ENCODE assay signal across 1 cellular context in the genomic region with DNA sequence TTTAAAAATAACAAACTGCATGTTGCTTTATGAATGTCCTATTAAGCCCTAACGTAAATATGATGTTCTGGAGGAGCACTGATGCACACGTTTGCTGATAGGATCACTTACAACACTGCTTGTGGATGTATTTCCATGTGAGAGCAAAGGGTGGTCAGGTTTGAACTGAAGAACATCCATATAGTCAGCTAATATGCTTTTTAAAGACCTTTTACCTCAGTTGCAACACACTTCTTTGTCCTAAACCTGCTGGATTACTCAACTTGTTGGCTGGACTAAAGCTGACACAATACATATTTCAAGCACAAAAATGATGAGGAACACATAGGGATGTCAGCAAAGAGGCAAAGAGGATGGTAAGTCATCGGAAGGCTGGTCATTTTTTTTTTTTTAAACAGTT.
TF ChIP-seq lines count a peak whose summit lies in the region.

No MANE protein-coding gene starts in this region.

TF ChIP-seq in HepG2, 621 proteins besides CTCF, POLR2A, EP300 and RAD21 (continues in another document):
- TF ChIP-seq SP5 (CRISPR knock-in tag; IDR thresholded peaks at IDR 0.05; ENCODE audit: borderline replicate concordance, low read depth) = no peak
- TF ChIP-seq, protein P1, sequence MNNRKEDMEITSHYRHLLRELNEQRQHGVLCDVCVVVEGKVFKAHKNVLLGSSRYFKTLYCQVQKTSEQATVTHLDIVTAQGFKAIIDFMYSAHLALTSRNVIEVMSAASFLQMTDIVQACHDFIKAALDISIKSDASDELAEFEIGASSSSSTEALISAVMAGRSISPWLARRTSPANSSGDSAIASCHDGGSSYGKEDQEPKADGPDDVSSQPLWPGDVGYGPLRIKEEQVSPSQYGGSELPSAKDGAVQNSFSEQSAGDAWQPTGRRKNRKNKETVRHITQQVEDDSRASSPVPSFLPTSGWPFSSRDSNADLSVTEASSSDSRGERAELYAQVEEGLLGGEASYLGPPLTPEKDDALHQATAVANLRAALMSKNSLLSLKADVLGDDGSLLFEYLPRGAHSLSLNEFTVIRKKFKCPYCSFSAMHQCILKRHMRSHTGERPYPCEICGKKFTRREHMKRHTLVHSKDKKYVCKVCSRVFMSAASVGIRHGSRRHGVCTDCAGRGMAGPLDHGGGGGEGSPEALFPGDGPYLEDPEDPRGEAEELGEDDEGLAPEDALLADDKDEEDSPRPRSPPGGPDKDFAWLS (CRISPR knock-in tag; IDR thresholded peaks at IDR 0.05; ENCODE audit: borderline replicate concordance) = no peak
- no peak for TF ChIP-seq ZNF430 (CRISPR knock-in tag; IDR thresholded peaks at IDR 0.05)
- no peak for TF ChIP-seq DMAP1 (CRISPR knock-in tag; IDR thresholded peaks at IDR 0.05)
- TF ChIP-seq SOX6 (IDR thresholded peaks at IDR 0.05) = no peak
- peak; percentile 68; the same call in 1 of the 2 replicates for TF ChIP-seq SOX6 (CRISPR knock-in tag; IDR thresholded peaks at IDR 0.05)
- TF ChIP-seq CEBPG (CRISPR knock-in tag; IDR thresholded peaks at IDR 0.05) = peak; percentile 70
- no peak for TF ChIP-seq SMAD1 (CRISPR knock-in tag; IDR thresholded peaks at IDR 0.05; ENCODE audit: borderline replicate concordance, low read depth)
- TF ChIP-seq TAF1 (CRISPR knock-in tag; IDR thresholded peaks at IDR 0.05) = no peak
- TF ChIP-seq, protein P2, sequence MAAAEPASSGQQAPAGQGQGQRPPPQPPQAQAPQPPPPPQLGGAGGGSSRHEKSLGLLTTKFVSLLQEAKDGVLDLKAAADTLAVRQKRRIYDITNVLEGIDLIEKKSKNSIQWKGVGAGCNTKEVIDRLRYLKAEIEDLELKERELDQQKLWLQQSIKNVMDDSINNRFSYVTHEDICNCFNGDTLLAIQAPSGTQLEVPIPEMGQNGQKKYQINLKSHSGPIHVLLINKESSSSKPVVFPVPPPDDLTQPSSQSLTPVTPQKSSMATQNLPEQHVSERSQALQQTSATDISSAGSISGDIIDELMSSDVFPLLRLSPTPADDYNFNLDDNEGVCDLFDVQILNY (CRISPR knock-in tag; conservative IDR thresholded peaks at IDR 0.05) = no peak
- TF ChIP-seq NCOR1 (IDR thresholded peaks at IDR 0.05; ENCODE audit: borderline replicate concordance, low read length) = no peak
- TF ChIP-seq SALL1 (CRISPR knock-in tag; IDR thresholded peaks at IDR 0.05) = peak; percentile 31; the same call in 1 of the 2 replicates
- TF ChIP-seq NCOA1 (CRISPR knock-in tag; IDR thresholded peaks at IDR 0.05) = no peak
- peak; percentile 19; the same call in 1 of the 2 replicates for TF ChIP-seq HNF4G (IDR thresholded peaks at IDR 0.05; ENCODE audit: borderline replicate concordance, low read depth, low read length)
- no peak for TF ChIP-seq HNF4G (CRISPR knock-in tag; IDR thresholded peaks at IDR 0.05; ENCODE audit: borderline replicate concordance, low read depth)
- TF ChIP-seq FOXP1 (IDR thresholded peaks at IDR 0.05) = no peak
- TF ChIP-seq FOXP1 (CRISPR knock-in tag; IDR thresholded peaks at IDR 0.05) = 0 out of 2 replicates have a peak, but pooled peaks have one; percentile 9
- TF ChIP-seq, protein P3, sequence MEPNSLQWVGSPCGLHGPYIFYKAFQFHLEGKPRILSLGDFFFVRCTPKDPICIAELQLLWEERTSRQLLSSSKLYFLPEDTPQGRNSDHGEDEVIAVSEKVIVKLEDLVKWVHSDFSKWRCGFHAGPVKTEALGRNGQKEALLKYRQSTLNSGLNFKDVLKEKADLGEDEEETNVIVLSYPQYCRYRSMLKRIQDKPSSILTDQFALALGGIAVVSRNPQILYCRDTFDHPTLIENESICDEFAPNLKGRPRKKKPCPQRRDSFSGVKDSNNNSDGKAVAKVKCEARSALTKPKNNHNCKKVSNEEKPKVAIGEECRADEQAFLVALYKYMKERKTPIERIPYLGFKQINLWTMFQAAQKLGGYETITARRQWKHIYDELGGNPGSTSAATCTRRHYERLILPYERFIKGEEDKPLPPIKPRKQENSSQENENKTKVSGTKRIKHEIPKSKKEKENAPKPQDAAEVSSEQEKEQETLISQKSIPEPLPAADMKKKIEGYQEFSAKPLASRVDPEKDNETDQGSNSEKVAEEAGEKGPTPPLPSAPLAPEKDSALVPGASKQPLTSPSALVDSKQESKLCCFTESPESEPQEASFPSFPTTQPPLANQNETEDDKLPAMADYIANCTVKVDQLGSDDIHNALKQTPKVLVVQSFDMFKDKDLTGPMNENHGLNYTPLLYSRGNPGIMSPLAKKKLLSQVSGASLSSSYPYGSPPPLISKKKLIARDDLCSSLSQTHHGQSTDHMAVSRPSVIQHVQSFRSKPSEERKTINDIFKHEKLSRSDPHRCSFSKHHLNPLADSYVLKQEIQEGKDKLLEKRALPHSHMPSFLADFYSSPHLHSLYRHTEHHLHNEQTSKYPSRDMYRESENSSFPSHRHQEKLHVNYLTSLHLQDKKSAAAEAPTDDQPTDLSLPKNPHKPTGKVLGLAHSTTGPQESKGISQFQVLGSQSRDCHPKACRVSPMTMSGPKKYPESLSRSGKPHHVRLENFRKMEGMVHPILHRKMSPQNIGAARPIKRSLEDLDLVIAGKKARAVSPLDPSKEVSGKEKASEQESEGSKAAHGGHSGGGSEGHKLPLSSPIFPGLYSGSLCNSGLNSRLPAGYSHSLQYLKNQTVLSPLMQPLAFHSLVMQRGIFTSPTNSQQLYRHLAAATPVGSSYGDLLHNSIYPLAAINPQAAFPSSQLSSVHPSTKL (CRISPR knock-in tag; IDR thresholded peaks at IDR 0.05) = peak; percentile 25; the same call in 1 of the 2 replicates
- no peak for TF ChIP-seq ZNF24 (IDR thresholded peaks at IDR 0.05)
- no peak for TF ChIP-seq ZNF17 (CRISPR knock-in tag; IDR thresholded peaks at IDR 0.05)
- TF ChIP-seq GATAD2A (CRISPR knock-in tag; IDR thresholded peaks at IDR 0.05) = peak; percentile 14; the same call in 1 of the 2 replicates
- TF ChIP-seq, protein P4, sequence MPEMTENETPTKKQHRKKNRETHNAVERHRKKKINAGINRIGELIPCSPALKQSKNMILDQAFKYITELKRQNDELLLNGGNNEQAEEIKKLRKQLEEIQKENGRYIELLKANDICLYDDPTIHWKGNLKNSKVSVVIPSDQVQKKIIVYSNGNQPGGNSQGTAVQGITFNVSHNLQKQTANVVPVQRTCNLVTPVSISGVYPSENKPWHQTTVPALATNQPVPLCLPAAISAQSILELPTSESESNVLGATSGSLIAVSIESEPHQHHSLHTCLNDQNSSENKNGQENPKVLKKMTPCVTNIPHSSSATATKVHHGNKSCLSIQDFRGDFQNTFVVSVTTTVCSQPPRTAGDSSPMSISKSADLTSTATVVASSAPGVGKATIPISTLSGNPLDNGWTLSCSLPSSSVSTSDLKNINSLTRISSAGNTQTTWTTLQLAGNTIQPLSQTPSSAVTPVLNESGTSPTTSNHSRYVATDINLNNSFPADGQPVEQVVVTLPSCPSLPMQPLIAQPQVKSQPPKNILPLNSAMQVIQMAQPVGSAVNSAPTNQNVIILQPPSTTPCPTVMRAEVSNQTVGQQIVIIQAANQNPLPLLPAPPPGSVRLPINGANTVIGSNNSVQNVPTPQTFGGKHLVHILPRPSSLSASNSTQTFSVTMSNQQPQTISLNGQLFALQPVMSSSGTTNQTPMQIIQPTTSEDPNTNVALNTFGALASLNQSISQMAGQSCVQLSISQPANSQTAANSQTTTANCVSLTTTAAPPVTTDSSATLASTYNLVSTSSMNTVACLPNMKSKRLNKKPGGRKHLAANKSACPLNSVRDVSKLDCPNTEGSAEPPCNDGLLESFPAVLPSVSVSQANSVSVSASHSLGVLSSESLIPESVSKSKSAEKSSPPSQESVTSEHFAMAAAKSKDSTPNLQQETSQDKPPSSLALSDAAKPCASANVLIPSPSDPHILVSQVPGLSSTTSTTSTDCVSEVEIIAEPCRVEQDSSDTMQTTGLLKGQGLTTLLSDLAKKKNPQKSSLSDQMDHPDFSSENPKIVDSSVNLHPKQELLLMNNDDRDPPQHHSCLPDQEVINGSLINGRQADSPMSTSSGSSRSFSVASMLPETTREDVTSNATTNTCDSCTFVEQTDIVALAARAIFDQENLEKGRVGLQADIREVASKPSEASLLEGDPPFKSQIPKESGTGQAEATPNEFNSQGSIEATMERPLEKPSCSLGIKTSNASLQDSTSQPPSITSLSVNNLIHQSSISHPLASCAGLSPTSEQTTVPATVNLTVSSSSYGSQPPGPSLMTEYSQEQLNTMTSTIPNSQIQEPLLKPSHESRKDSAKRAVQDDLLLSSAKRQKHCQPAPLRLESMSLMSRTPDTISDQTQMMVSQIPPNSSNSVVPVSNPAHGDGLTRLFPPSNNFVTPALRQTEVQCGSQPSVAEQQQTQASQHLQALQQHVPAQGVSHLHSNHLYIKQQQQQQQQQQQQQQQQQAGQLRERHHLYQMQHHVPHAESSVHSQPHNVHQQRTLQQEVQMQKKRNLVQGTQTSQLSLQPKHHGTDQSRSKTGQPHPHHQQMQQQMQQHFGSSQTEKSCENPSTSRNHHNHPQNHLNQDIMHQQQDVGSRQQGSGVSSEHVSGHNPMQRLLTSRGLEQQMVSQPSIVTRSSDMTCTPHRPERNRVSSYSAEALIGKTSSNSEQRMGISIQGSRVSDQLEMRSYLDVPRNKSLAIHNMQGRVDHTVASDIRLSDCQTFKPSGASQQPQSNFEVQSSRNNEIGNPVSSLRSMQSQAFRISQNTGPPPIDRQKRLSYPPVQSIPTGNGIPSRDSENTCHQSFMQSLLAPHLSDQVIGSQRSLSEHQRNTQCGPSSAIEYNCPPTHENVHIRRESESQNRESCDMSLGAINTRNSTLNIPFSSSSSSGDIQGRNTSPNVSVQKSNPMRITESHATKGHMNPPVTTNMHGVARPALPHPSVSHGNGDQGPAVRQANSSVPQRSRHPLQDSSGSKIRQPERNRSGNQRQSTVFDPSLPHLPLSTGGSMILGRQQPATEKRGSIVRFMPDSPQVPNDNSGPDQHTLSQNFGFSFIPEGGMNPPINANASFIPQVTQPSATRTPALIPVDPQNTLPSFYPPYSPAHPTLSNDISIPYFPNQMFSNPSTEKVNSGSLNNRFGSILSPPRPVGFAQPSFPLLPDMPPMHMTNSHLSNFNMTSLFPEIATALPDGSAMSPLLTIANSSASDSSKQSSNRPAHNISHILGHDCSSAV (CRISPR knock-in tag; IDR thresholded peaks at IDR 0.05; ENCODE audit: borderline replicate concordance) = no peak
- TF ChIP-seq SOX13 (IDR thresholded peaks at IDR 0.05) = no peak; the same call in 1 of the 2 replicates
- peak in 1 of 2 experiments; percentile 48; a peak in 2 of 4 replicates for TF ChIP-seq SOX13 (CRISPR knock-in tag; conservative IDR thresholded peaks at IDR 0.05 in 1 of 2, IDR thresholded peaks at IDR 0.05 in 1 of 2)
- no peak for TF ChIP-seq FOXC1 (CRISPR knock-in tag; IDR thresholded peaks at IDR 0.05; ENCODE audit: borderline replicate concordance)
- no peak for TF ChIP-seq IRF2 (CRISPR knock-in tag; IDR thresholded peaks at IDR 0.05)
- TF ChIP-seq, protein P5, sequence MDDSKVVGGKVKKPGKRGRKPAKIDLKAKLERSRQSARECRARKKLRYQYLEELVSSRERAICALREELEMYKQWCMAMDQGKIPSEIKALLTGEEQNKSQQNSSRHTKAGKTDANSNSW (CRISPR knock-in tag; IDR thresholded peaks at IDR 0.05; ENCODE audit: borderline replicate concordance) = no peak
- TF ChIP-seq CREM (IDR thresholded peaks at IDR 0.05) = no peak
- no peak for TF ChIP-seq CREM (CRISPR knock-in tag; IDR thresholded peaks at IDR 0.05)
- no peak for TF ChIP-seq SMAD3 (CRISPR knock-in tag; IDR thresholded peaks at IDR 0.05)
- TF ChIP-seq HNF4A (CRISPR knock-in tag; IDR thresholded peaks at IDR 0.05) = peak; percentile 57
- no peak for TF ChIP-seq MED13 (CRISPR knock-in tag; IDR thresholded peaks at IDR 0.05)
- TF ChIP-seq DNMT3B (CRISPR knock-in tag; conservative IDR thresholded peaks at IDR 0.05) = no peak
- TF ChIP-seq, protein P6, sequence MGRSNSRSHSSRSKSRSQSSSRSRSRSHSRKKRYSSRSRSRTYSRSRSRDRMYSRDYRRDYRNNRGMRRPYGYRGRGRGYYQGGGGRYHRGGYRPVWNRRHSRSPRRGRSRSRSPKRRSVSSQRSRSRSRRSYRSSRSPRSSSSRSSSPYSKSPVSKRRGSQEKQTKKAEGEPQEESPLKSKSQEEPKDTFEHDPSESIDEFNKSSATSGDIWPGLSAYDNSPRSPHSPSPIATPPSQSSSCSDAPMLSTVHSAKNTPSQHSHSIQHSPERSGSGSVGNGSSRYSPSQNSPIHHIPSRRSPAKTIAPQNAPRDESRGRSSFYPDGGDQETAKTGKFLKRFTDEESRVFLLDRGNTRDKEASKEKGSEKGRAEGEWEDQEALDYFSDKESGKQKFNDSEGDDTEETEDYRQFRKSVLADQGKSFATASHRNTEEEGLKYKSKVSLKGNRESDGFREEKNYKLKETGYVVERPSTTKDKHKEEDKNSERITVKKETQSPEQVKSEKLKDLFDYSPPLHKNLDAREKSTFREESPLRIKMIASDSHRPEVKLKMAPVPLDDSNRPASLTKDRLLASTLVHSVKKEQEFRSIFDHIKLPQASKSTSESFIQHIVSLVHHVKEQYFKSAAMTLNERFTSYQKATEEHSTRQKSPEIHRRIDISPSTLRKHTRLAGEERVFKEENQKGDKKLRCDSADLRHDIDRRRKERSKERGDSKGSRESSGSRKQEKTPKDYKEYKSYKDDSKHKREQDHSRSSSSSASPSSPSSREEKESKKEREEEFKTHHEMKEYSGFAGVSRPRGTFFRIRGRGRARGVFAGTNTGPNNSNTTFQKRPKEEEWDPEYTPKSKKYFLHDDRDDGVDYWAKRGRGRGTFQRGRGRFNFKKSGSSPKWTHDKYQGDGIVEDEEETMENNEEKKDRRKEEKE (IDR thresholded peaks at IDR 0.05) = no peak
- TF ChIP-seq SOX5 (CRISPR knock-in tag; IDR thresholded peaks at IDR 0.05; ENCODE audit: borderline replicate concordance) = peak; percentile 55; the same call in 1 of the 2 replicates
- TF ChIP-seq CEBPB (IDR thresholded peaks at IDR 0.05; ENCODE audit: borderline replicate concordance, low read depth, low read length) = peak; percentile 83
- no peak for TF ChIP-seq GABPA (IDR thresholded peaks at IDR 0.05; ENCODE audit: low read depth, low read length)
- TF ChIP-seq GABPA (CRISPR knock-in tag; IDR thresholded peaks at IDR 0.05; ENCODE audit: low read depth) = no peak
